In the genomic region with DNA sequence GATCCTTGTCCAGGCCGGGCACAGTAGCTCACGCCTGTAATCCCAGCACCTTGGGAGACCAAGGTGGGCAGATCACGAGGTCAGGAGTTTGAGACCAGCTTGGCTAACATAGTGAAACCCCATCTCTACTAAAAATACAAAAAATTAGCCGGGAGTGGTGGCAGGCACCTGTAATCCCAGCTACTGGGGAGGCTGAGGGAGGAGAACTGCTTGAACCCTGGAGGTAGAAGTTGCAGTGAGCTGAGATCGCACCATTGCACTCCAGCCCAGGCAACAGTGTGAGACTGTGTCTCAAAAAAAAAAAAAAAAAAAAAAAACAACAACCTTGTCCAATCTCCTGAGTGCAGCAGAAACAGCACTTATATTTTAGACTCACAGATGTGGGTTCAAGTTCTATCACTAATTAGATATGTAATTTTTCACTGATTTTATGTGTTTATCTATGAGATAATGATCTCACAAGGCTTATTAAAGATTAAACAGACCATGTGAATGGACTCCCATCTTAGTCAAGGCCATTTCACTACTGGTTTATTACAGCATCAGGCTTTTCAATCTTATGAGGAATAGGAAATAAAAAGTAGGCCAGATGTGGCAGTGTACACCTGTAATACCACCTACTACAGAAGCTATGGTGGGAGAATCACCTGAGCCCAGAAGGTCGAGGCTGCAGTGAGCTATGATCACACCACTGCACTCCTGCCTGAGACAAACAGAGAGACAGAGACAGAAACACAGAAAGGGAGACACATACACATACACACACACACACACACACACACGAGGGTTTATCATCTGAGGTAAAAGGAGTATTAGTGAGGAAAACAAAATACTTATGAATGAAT, we compare ENCODE assay signal across 7 cellular contexts. TPM values are rescaled to one million over a fixed set of nuclear protein-coding genes. Genes with fewer than 3 reads are reported as not detected.
DNase-seq lines count a peak whose midpoint lies in the region; ATAC-seq and TF ChIP-seq lines count a peak whose summit lies in the region.
"Not testable (repeated sequence)": the region's sequence is repeated elsewhere in the genome, so short reads cannot be mapped to it uniquely, and the experiment has no call there.

No MANE protein-coding gene starts in this region.

- intact Hi-C loops in IMR-90 (cut with micrococcal nuclease); activated CD4-positive, alpha-beta T cell treated with anti-CD3 and anti-CD28 coated beads for 36 hours (cut with DNase I, micrococcal nuclease); right lobe of liver (cut with DNase I): not testable (repeated sequence)

- peak overlapping the region in 2 of 7 donors; percentile 13 to 37 for H3K4me3 Mint-ChIP-seq in CD8-positive, alpha-beta memory T cell
- not testable (repeated sequence) for H3K4me3 Mint-ChIP-seq in activated CD4-positive, alpha-beta T cell treated with anti-CD3 and anti-CD28 coated beads for 36 hours; activated naive CD4-positive, alpha-beta T cell treated with anti-CD3 and anti-CD28 coated beads, Interleukin-2, amount 50 U/mL, for 24 hours; effector memory CD8-positive, alpha-beta T cell; stimulated activated effector memory CD8-positive, alpha-beta T cell treated with anti-CD3 and anti-CD28 coated beads, Interleukin-12 subunit alpha, Interleukin-12 subunit beta, amount 100 ng/mL, for 72 hours

- not testable (repeated sequence) for H3K9me3 ChIP-seq in CD8-positive, alpha-beta memory T cell (ENCODE audit: low read length); IMR-90 (ENCODE audit: control insufficient read depth, insufficient read depth, low read length); right lobe of liver

- H3K4me3 ChIP-seq in CD8-positive, alpha-beta memory T cell (ENCODE audit: low read length); IMR-90 (ENCODE audit: insufficient read depth, low read depth, low read length); right lobe of liver: not testable (repeated sequence)

- H3K56ac ChIP-seq in IMR-90 (ENCODE audit: extremely low read depth, insufficient read depth, low read length): not testable (repeated sequence)

- peaks cover 22 to 40% of the 10 kb centered on the region in 2 experiments for H3K79me1 ChIP-seq in IMR-90 (ENCODE audit: low read depth in 1 of 2, low read length in 2 of 2)

- no CpG with 5 or more reads among the region's 7 CpGs for WGBS in IMR-90 (ENCODE audit: extremely low coverage in 2 of 2, insufficient read length in 1 of 2), 2 experiments
- WGBS in right lobe of liver (ENCODE audit: insufficient coverage, low coverage, low lambda C conversion rate, missing lambda C conversion rate): 65% methylated on average over 7 of the region's 7 CpGs

- not testable (repeated sequence) for H3K9me1 ChIP-seq in IMR-90 (ENCODE audit: insufficient read depth, low read length)

- not testable (repeated sequence) for H3K27me3 Mint-ChIP-seq in CD8-positive, alpha-beta memory T cell; activated CD4-positive, alpha-beta T cell treated with anti-CD3 and anti-CD28 coated beads for 36 hours; activated naive CD4-positive, alpha-beta T cell treated with anti-CD3 and anti-CD28 coated beads, Interleukin-2, amount 50 U/mL, for 24 hours; effector memory CD8-positive, alpha-beta T cell

- POLR2A ChIA-PET in CD8-positive, alpha-beta memory T cell (lab: Charles Lee); IMR-90 (lab: Charles Lee; ENCODE audit: unreplicated experiment): not testable (repeated sequence)
- POLR2A ChIA-PET in activated CD4-positive, alpha-beta T cell treated with anti-CD3 and anti-CD28 coated beads for 36 hours (lab: Charles Lee): interaction anchor here (0.7 to 1.2 kb wide), 2 partner anchors 11 to 34 kb away, joined by 3 to 7 read pairs; no protein-coding TSS in a partner anchor

- peaks cover 5 to 22% (median 10%) of the 10 kb centered on the region in 3 donors for H3K36me3 Mint-ChIP-seq in CD8-positive, alpha-beta memory T cell
- H3K36me3 Mint-ChIP-seq in activated CD4-positive, alpha-beta T cell treated with anti-CD3 and anti-CD28 coated beads for 36 hours (ENCODE audit: low read depth): peaks cover 38% of the 10 kb centered on the region
- peaks cover 23% of the 10 kb centered on the region for H3K36me3 Mint-ChIP-seq in activated naive CD4-positive, alpha-beta T cell treated with anti-CD3 and anti-CD28 coated beads, Interleukin-2, amount 50 U/mL, for 24 hours
- not testable (repeated sequence) for H3K36me3 Mint-ChIP-seq in effector memory CD8-positive, alpha-beta T cell (ENCODE audit: insufficient read depth)
- H3K36me3 Mint-ChIP-seq in stimulated activated effector memory CD8-positive, alpha-beta T cell treated with anti-CD3 and anti-CD28 coated beads, Interleukin-12 subunit alpha, Interleukin-12 subunit beta, amount 100 ng/mL, for 72 hours: peaks cover 13% of the 10 kb centered on the region

- H2AFZ ChIP-seq in IMR-90 (replicated peaks; ENCODE audit: low read length, poor library complexity): not testable (repeated sequence)

- not testable (repeated sequence) for H2AK5ac ChIP-seq in IMR-90 (ENCODE audit: low read depth, low read length)

- not testable (repeated sequence) for H2BK15ac ChIP-seq in IMR-90 (ENCODE audit: low read depth, low read length)

- in situ Hi-C loops in IMR-90 (cut with MboI; ENCODE audit: low sequenced_read_pairs): not testable (repeated sequence)

- not testable (repeated sequence) for H4K8ac ChIP-seq in IMR-90 (ENCODE audit: low read depth in 2 of 2, low read length in 2 of 2)

- H2BK5ac ChIP-seq in IMR-90 (ENCODE audit: low read depth, low read length, poor library complexity, severe bottlenecking): peak overlapping the region; percentile 60

- not testable (repeated sequence) for H3K36me3 ChIP-seq in CD8-positive, alpha-beta memory T cell (ENCODE audit: insufficient read depth, low read length); IMR-90 (ENCODE audit: control insufficient read depth, insufficient read depth, low read length); right lobe of liver

- not testable (repeated sequence) for H3K9ac ChIP-seq in IMR-90 (ENCODE audit: low read depth, low read length)

- TF ChIP-seq CTCF in IMR-90 (conservative IDR thresholded peaks at IDR 0.05; ENCODE audit: low read depth, low read length); right lobe of liver (IDR thresholded peaks at IDR 0.05): not testable (repeated sequence)

- H3K14ac ChIP-seq in IMR-90 (replicated peaks; ENCODE audit: low read depth, low read length): not testable (repeated sequence)

- H2BK20ac ChIP-seq in IMR-90 (ENCODE audit: low read depth, low read length): not testable (repeated sequence)

- H4K5ac ChIP-seq in IMR-90 (ENCODE audit: low read depth, low read length): not testable (repeated sequence)

- H3K27ac Mint-ChIP-seq in CD8-positive, alpha-beta memory T cell: peak overlapping the region in 5 of 8 donors; percentile 14 to 82 (median 67)
- peak overlapping the region; percentile 44 for H3K27ac Mint-ChIP-seq in activated CD4-positive, alpha-beta T cell treated with anti-CD3 and anti-CD28 coated beads for 36 hours
- H3K27ac Mint-ChIP-seq in activated naive CD4-positive, alpha-beta T cell treated with anti-CD3 and anti-CD28 coated beads, Interleukin-2, amount 50 U/mL, for 24 hours: peak overlapping the region; percentile 57
- peak overlapping the region; percentile 1 to 70 for H3K27ac Mint-ChIP-seq in effector memory CD8-positive, alpha-beta T cell
- peak overlapping the region; percentile 3 for H3K27ac Mint-ChIP-seq in stimulated activated effector memory CD8-positive, alpha-beta T cell treated with anti-CD3 and anti-CD28 coated beads, Interleukin-12 subunit alpha, Interleukin-12 subunit beta, amount 100 ng/mL, for 72 hours

- H3K4ac ChIP-seq in IMR-90 (ENCODE audit: low read depth, low read length): not testable (repeated sequence)

- peak overlapping the region; percentile 37 for H3K4me2 ChIP-seq in IMR-90 (ENCODE audit: low read depth, low read length)

- dilution Hi-C loops in IMR-90 (cut with HindIII; ENCODE audit: low sequenced_read_pairs, unreplicated experiment): not testable (repeated sequence)

- H4K20me1 ChIP-seq in IMR-90 (ENCODE audit: insufficient read depth, low read length): peaks cover 16% of the 10 kb centered on the region; the same call in 1 of the 2 replicates

- ATAC-seq in IMR-90 (ENCODE audit: low read depth) (peak; percentile 51), right lobe of liver (peak; percentile 43 to 59 (median 44))
- not testable (repeated sequence) for ATAC-seq in activated CD4-positive, alpha-beta T cell treated with anti-CD3 and anti-CD28 coated beads for 36 hours; effector memory CD8-positive, alpha-beta T cell (replicated peaks); stimulated activated effector memory CD8-positive, alpha-beta T cell treated with anti-CD3 and anti-CD28 coated beads, Interleukin-12 subunit alpha, Interleukin-12 subunit beta, amount 100 ng/mL, for 72 hours

- H2BK120ac ChIP-seq in IMR-90 (ENCODE audit: low read depth, low read length): not testable (repeated sequence)

- TF ChIP-seq POLR2A in IMR-90 (IDR thresholded peaks at IDR 0.05; ENCODE audit: low read depth, low read length); right lobe of liver (IDR thresholded peaks at IDR 0.05): not testable (repeated sequence)

- not testable (repeated sequence) for H2AK9ac ChIP-seq in IMR-90 (replicated peaks; ENCODE audit: low read depth, low read length, poor library complexity)

- not testable (repeated sequence) for TF ChIP-seq RAD21 in IMR-90 (IDR thresholded peaks at IDR 0.05; ENCODE audit: low read length)

- peaks cover 44% of the 10 kb centered on the region for H3K4me1 ChIP-seq in CD8-positive, alpha-beta memory T cell (ENCODE audit: insufficient read depth, low read length)
- not testable (repeated sequence) for H3K4me1 ChIP-seq in IMR-90 (ENCODE audit: control insufficient read depth, insufficient read depth, low read length)
- peaks cover 0 to 60% (median 11%) of the 10 kb centered on the region in 4 donors for H3K4me1 ChIP-seq in right lobe of liver

- H3K9me3 Mint-ChIP-seq in CD8-positive, alpha-beta memory T cell; activated naive CD4-positive, alpha-beta T cell treated with anti-CD3 and anti-CD28 coated beads, Interleukin-2, amount 50 U/mL, for 24 hours; effector memory CD8-positive, alpha-beta T cell; stimulated activated effector memory CD8-positive, alpha-beta T cell treated with anti-CD3 and anti-CD28 coated beads, Interleukin-12 subunit alpha, Interleukin-12 subunit beta, amount 100 ng/mL, for 72 hours: not testable (repeated sequence)
- H3K9me3 Mint-ChIP-seq in activated CD4-positive, alpha-beta T cell treated with anti-CD3 and anti-CD28 coated beads for 36 hours (ENCODE audit: low read depth): peaks cover 11% of the 10 kb centered on the region

- H3K18ac ChIP-seq in IMR-90 (ENCODE audit: low read depth, low read length): 0 out of 2 replicates have a peak overlapping the region, but pooled peaks have one; percentile 3

- H3K4me1 Mint-ChIP-seq in CD8-positive, alpha-beta memory T cell: peaks cover 63 to 74% (median 70%) of the 10 kb centered on the region in 3 donors
- H3K4me1 Mint-ChIP-seq in activated CD4-positive, alpha-beta T cell treated with anti-CD3 and anti-CD28 coated beads for 36 hours: peaks cover 74% of the 10 kb centered on the region
- H3K4me1 Mint-ChIP-seq in activated naive CD4-positive, alpha-beta T cell treated with anti-CD3 and anti-CD28 coated beads, Interleukin-2, amount 50 U/mL, for 24 hours: peaks cover 71% of the 10 kb centered on the region
- peaks cover 43 to 53% of the 10 kb centered on the region in 2 donors for H3K4me1 Mint-ChIP-seq in effector memory CD8-positive, alpha-beta T cell (ENCODE audit: low read depth in 2 of 2)
- peaks cover 62% of the 10 kb centered on the region for H3K4me1 Mint-ChIP-seq in stimulated activated effector memory CD8-positive, alpha-beta T cell treated with anti-CD3 and anti-CD28 coated beads, Interleukin-12 subunit alpha, Interleukin-12 subunit beta, amount 100 ng/mL, for 72 hours

- not testable (repeated sequence) for BruUV-seq in IMR-90 (replicated peaks; lab: Mats Ljungman, UMichigan)

- DNase-seq in CD8-positive, alpha-beta memory T cell; IMR-90; activated CD4-positive, alpha-beta T cell treated with anti-CD3 and anti-CD28 coated beads for 36 hours; effector memory CD8-positive, alpha-beta T cell; right lobe of liver; stimulated activated effector memory CD8-positive, alpha-beta T cell treated with anti-CD3 and anti-CD28 coated beads, Interleukin-12 subunit alpha, Interleukin-12 subunit beta, amount 100 ng/mL, for 72 hours (ENCODE audit: low spot score in 2 of 2): not testable (repeated sequence)

- not testable (repeated sequence) for H4K91ac ChIP-seq in IMR-90 (ENCODE audit: insufficient read depth, low read depth, low read length)

- CTCF ChIA-PET in CD8-positive, alpha-beta memory T cell (lab: Charles Lee): interaction anchor here (1.3 kb wide), 1 partner anchor 129 kb away, joined by 3 read pairs; no protein-coding TSS in a partner anchor
- CTCF ChIA-PET in IMR-90 (lab: Yijun Ruan, JAX): not testable (repeated sequence)
- CTCF ChIA-PET in activated CD4-positive, alpha-beta T cell treated with anti-CD3 and anti-CD28 coated beads for 36 hours (lab: Charles Lee): interaction anchor here (1.0 to 1.5 kb wide), 2 partner anchors 8 to 24 kb away, joined by 3 to 4 read pairs; no protein-coding TSS in a partner anchor

- not testable (repeated sequence) for H3K27me3 ChIP-seq in CD8-positive, alpha-beta memory T cell (ENCODE audit: insufficient read depth, low read length, poor library complexity, severe bottlenecking); IMR-90 (ENCODE audit: control insufficient read depth, insufficient read depth, low read length); right lobe of liver

- not testable (repeated sequence) for H3K27ac ChIP-seq in CD8-positive, alpha-beta memory T cell (ENCODE audit: low read depth, low read length)
- H3K27ac ChIP-seq in IMR-90 (ENCODE audit: insufficient read depth, low read length) (peak overlapping the region; percentile 16; the same call in 1 of the 2 replicates), right lobe of liver (peak overlapping the region; percentile 19 to 79 (median 77))

- H3K23ac ChIP-seq in IMR-90 (ENCODE audit: low read depth, low read length): peak overlapping the region; percentile 55; the same call in 1 of the 2 replicates

RNA-seq across cellular contexts. Expression of a gene that starts 49.5 kb away (rescaled TPM):
- total RNA-seq in CD8-positive, alpha-beta memory T cell: 10 to 100 TPM; 67.5 to 72.7 TPM
- 10.9 TPM for polyA plus RNA-seq in CD8-positive, alpha-beta memory T cell
- total RNA-seq in IMR-90 (2012; rRNA removed): 7.5 and 8.1 TPM in 2 replicates
- 4.9 and 5.3 TPM in 2 replicates for polyA plus RNA-seq in IMR-90 (2012; rRNA removed)
- polyA plus RNA-seq in IMR-90 (2012; cell fraction: cytosol; rRNA removed): 1.4 TPM in 2 replicates
- 2.6 and 8.2 TPM in 2 replicates for polyA plus RNA-seq in IMR-90 (2012; cell fraction: nucleus; rRNA removed; ENCODE audit: low replicate concordance)
- 10 to 100 TPM; 36.8 to 46.4 TPM for total RNA-seq in activated CD4-positive, alpha-beta T cell treated with anti-CD3 and anti-CD28 coated beads for 36 hours
- 10 to 100 TPM in 5 of 6 experiments, 1 to 10 TPM in 1; 9.1 to 13.4 (median 12.0) TPM for total RNA-seq in right lobe of liver

Comparison
In these comparisons a context has a peak if more than half of its experiments do, and no peak if none do; other contexts are left out.
1. H3K27ac Mint-ChIP-seq: peak in every context shown above with its lines; median percentile 67 in CD8-positive, alpha-beta memory T cell; 57 in activated naive CD4-positive, alpha-beta T cell treated with anti-CD3 and anti-CD28 coated beads, Interleukin-2, amount 50 U/mL, for 24 hours; 44 in activated CD4-positive, alpha-beta T cell treated with anti-CD3 and anti-CD28 coated beads for 36 hours; 36 in effector memory CD8-positive, alpha-beta T cell; 3 in stimulated activated effector memory CD8-positive, alpha-beta T cell treated with anti-CD3 and anti-CD28 coated beads, Interleukin-12 subunit alpha, Interleukin-12 subunit beta, amount 100 ng/mL, for 72 hours.